9 cellular contexts compared by ENCODE assay signal in genomic region chr17:4790705-4791088, GRCh38. TPM values are rescaled to one million over a fixed set of nuclear protein-coding genes. Genes with fewer than 3 reads are reported as not detected.
DNase-seq lines count a peak whose midpoint lies in the region; ATAC-seq and TF ChIP-seq lines count a peak whose summit lies in the region.
"Had no signal": no experiment of that assay in that cellular context is flagged by ENCODE, and none has a peak within 500 bp of the region (broad histone marks: within the 10 kb centered on the region; RNA-seq: fewer than 3 reads in every experiment).

No MANE protein-coding gene starts in this region.

- H3K27ac ChIP-seq in upper lobe of left lung: peak overlapping the region; percentile 89 to 97 (median 92)

- WGBS in upper lobe of left lung, 2 donors: 49 to 51% methylated on average over 7 of the region's 7 CpGs

- no peak for TF ChIP-seq POLR2A in upper lobe of left lung (IDR thresholded peaks at IDR 0.05)

- intact Hi-C loops in activated naive CD4-positive, alpha-beta T cell treated with anti-CD3 and anti-CD28 coated beads for 36 hours (cut with micrococcal nuclease): loop anchor here (1.0 to 2.0 kb wide), 8 partner anchors 17 to 158 kb away; partner anchors contain the start of genes ARRB2, CXCL16, MED11 and MINK1

- ATAC-seq in memory B cell (ENCODE audit: low read depth): no peak
- no peak for ATAC-seq in upper lobe of left lung (ENCODE audit: low FRiP score in 2 of 2)
- ATAC-seq in HG03354 (IDR thresholded peaks at IDR 0.05; ENCODE audit: poor library complexity, severe bottlenecking, unreplicated experiment): no peak

- peak overlapping the region in 3 of 4 donors; percentile 70 to 79 (median 79) for H3K4me3 ChIP-seq in upper lobe of left lung

- peak overlapping the region; percentile 95 for H3K27ac Mint-ChIP-seq in activated naive CD4-positive, alpha-beta T cell treated with anti-CD3 and anti-CD28 coated beads for 36 hours
- H3K27ac Mint-ChIP-seq in brain: peak overlapping the region; percentile 83 to 98 (median 92)
- peak overlapping the region; percentile 5 for H3K27ac Mint-ChIP-seq in memory B cell

- no peak for TF ChIP-seq CTCF in brain (conservative IDR thresholded peaks at IDR 0.05)
- TF ChIP-seq CTCF in upper lobe of left lung (IDR thresholded peaks at IDR 0.05): no peak

- no peak for TF ChIP-seq EP300 in upper lobe of left lung (IDR thresholded peaks at IDR 0.05)

- peak overlapping the region; percentile 85 for H3K4me3 Mint-ChIP-seq in activated naive CD4-positive, alpha-beta T cell treated with anti-CD3 and anti-CD28 coated beads for 36 hours
- peak overlapping the region; percentile 82 to 93 (median 90) for H3K4me3 Mint-ChIP-seq in brain
- H3K4me3 Mint-ChIP-seq in memory B cell: peak overlapping the region; percentile 89

- H3K4me1 ChIP-seq in upper lobe of left lung: peaks cover 29 to 40% (median 33%) of the 10 kb centered on the region in 4 donors

- CTCF ChIA-PET in activated naive CD4-positive, alpha-beta T cell treated with anti-CD3 and anti-CD28 coated beads for 36 hours (lab: Charles Lee): interaction anchor here (0.6 to 3.0 kb wide), 22 partner anchors 8 to 226 kb away, joined by 3 to 12 read pairs (median 4); partner anchors contain the start of genes ARRB2, PLD2, RNF167 and SLC25A11

- no peaks in the 10 kb centered on the region for H3K36me3 ChIP-seq in upper lobe of left lung

- no peaks in the 10 kb centered on the region for H3K27me3 ChIP-seq in upper lobe of left lung

- no peaks in the 10 kb centered on the region for H3K9me3 ChIP-seq in upper lobe of left lung

- no peaks in the 10 kb centered on the region for H3K9me3 Mint-ChIP-seq in activated naive CD4-positive, alpha-beta T cell treated with anti-CD3 and anti-CD28 coated beads for 36 hours
- H3K9me3 Mint-ChIP-seq in brain (peaks cover 0 to 3% (median 0%) of the 10 kb centered on the region in 5 experiments), memory B cell (no peaks in the 10 kb centered on the region)

- no peak for DNase-seq in activated naive CD4-positive, alpha-beta T cell treated with anti-CD3 and anti-CD28 coated beads for 36 hours
- no peak for DNase-seq in activated naive CD4-positive, alpha-beta T cell treated with anti-CD3 and anti-CD28 coated beads, Interleukin-2, amount 50 U/mL, for 16 hours
- no peak for DNase-seq in memory B cell (ENCODE audit: low spot score in 2 of 2)
- DNase-seq in upper lobe of left lung: no peak
- no peak for DNase-seq in globus pallidus (ENCODE audit: low spot score)
- DNase-seq in kidney tubule cell (ENCODE audit: low spot score): no peak

- H3K27me3 Mint-ChIP-seq in activated naive CD4-positive, alpha-beta T cell treated with anti-CD3 and anti-CD28 coated beads for 36 hours (ENCODE audit: low read depth): peaks cover 32% of the 10 kb centered on the region
- H3K27me3 Mint-ChIP-seq in brain (peaks cover 8% of the 10 kb centered on the region), memory B cell (peaks cover 8% of the 10 kb centered on the region)

- peaks cover 30% of the 10 kb centered on the region for H3K4me1 Mint-ChIP-seq in activated naive CD4-positive, alpha-beta T cell treated with anti-CD3 and anti-CD28 coated beads for 36 hours (ENCODE audit: low read depth)
- peaks cover 37% of the 10 kb centered on the region for H3K4me1 Mint-ChIP-seq in brain
- peaks cover 14% of the 10 kb centered on the region for H3K4me1 Mint-ChIP-seq in memory B cell

- H3K36me3 Mint-ChIP-seq in activated naive CD4-positive, alpha-beta T cell treated with anti-CD3 and anti-CD28 coated beads for 36 hours (ENCODE audit: low read depth): peaks cover 2% of the 10 kb centered on the region
- H3K36me3 Mint-ChIP-seq in brain: no peaks in the 10 kb centered on the region
- no peaks in the 10 kb centered on the region for H3K36me3 Mint-ChIP-seq in memory B cell

RNA-seq across cellular contexts. Expression of gene GLTPD2, which starts 1.9 kb away (rescaled TPM):
- total RNA-seq in activated naive CD4-positive, alpha-beta T cell treated with anti-CD3 and anti-CD28 coated beads for 36 hours: not detected
- polyA plus RNA-seq in brain (ENCODE audit: insufficient read depth, low read depth, low replicate concordance): not detected
- under 1 TPM in 2 of 6 donors, not detected in 4; 0.24 to 0.97 TPM for total RNA-seq in upper lobe of left lung
- total RNA-seq: Daoy had no signal

RNA-seq across cellular contexts. Expression of gene VMO1, which starts 4.5 kb away (rescaled TPM):
- total RNA-seq in activated naive CD4-positive, alpha-beta T cell treated with anti-CD3 and anti-CD28 coated beads for 36 hours: under 1 TPM in 1 of 2 experiments, not detected in 1; 0.60 TPM
- polyA plus RNA-seq in brain (ENCODE audit: insufficient read depth, low read depth, low replicate concordance): 3.3 TPM
- total RNA-seq in upper lobe of left lung: 10 to 100 TPM in 4 of 6 donors, 1 to 10 TPM in 1, not detected in 1; 3.1 to 28.8 (median 13.4) TPM
- total RNA-seq: Daoy had no signal

RNA-seq across cellular contexts. Expression of gene PSMB6, which starts 5.3 kb away (rescaled TPM):
- 100 to 1,000 TPM; 171 to 186 TPM for total RNA-seq in activated naive CD4-positive, alpha-beta T cell treated with anti-CD3 and anti-CD28 coated beads for 36 hours
- 308 TPM for polyA plus RNA-seq in brain (ENCODE audit: insufficient read depth, low read depth, low replicate concordance)
- 100 to 1,000 TPM in 4 of 6 donors, 10 to 100 TPM in 2; 44.0 to 149 (median 110) TPM for total RNA-seq in upper lobe of left lung

RNA-seq across cellular contexts. Expression of gene PLD2, which starts 16.3 kb away (rescaled TPM):
- 10 to 100 TPM; 17.4 to 17.6 TPM for total RNA-seq in activated naive CD4-positive, alpha-beta T cell treated with anti-CD3 and anti-CD28 coated beads for 36 hours
- 14.0 TPM for polyA plus RNA-seq in brain (ENCODE audit: insufficient read depth, low read depth, low replicate concordance)
- 10 to 100 TPM; 15.0 to 51.3 (median 37.6) TPM for total RNA-seq in upper lobe of left lung

Comparison
In these comparisons a context has a peak if more than half of its experiments do, and no peak if none do; other contexts are left out.
1. H3K27ac Mint-ChIP-seq: peak in every context shown above with its lines; median percentile 95 in activated naive CD4-positive, alpha-beta T cell treated with anti-CD3 and anti-CD28 coated beads for 36 hours; 92 in brain; 5 in memory B cell.